Comparison of ENCODE assay signal across 8 cellular contexts in the genomic region with DNA sequence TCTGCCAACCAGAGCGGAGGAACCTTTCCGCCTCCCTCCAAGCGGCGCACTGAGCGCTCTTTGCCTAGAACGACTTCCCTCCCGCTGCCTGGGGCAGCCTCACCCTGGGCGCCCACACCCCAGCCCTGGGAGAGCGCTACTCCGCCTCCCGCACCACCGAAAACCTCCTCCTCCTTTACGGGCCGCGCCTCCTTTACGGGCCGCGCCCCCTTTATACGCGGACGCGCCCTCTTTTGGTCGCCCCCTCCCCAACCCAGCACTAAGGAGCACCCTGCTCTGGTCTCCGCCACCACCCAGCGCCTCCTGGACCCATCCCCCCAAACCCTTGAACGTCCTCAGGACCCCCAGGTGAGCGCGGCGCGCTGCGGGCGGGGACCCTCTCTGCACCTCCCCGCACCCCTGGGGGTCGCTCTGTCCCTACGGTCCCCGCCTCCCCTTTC. TPM values are rescaled to one million over a fixed set of nuclear protein-coding genes. Genes with fewer than 3 reads are reported as not detected.
DNase-seq lines count a peak whose midpoint lies in the region; ATAC-seq, FAIRE-seq and TF ChIP-seq lines count a peak whose summit lies in the region.

No MANE protein-coding gene starts in this region.

- H3K9me3 ChIP-seq in ES-I3 (ENCODE audit: control insufficient read depth, insufficient read depth, low read length) = no peaks in the 10 kb centered on the region
- H3K9me3 ChIP-seq in mammary epithelial cell (replicated peaks; ENCODE audit: insufficient read depth, low read length) = no peaks in the 10 kb centered on the region
- H3K9me3 ChIP-seq in mucosa of rectum (ENCODE audit: control insufficient read depth in 2 of 2, low read length in 2 of 2) = no peaks in the 10 kb centered on the region
- no peaks in the 10 kb centered on the region for H3K9me3 ChIP-seq in upper lobe of right lung
- no peaks in the 10 kb centered on the region for H3K9me3 ChIP-seq in small intestine (ENCODE audit: control insufficient read depth, low read depth)

- intact Hi-C loops in mammary epithelial cell (cut with micrococcal nuclease) = no loop called here
- intact Hi-C loops in upper lobe of right lung (cut with DNase I) = no loop called here

- H3K36me3 ChIP-seq in ES-I3 (ENCODE audit: insufficient read depth, low read length) (no peaks in the 10 kb centered on the region), mammary epithelial cell (ENCODE audit: insufficient read depth, low read length) (no peaks in the 10 kb centered on the region), mucosa of rectum (ENCODE audit: control insufficient read depth in 2 of 2, insufficient read depth in 2 of 2, low read length in 2 of 2) (no peaks in the 10 kb centered on the region), upper lobe of right lung (no peaks in the 10 kb centered on the region), small intestine (ENCODE audit: control insufficient read depth in 2 of 2, insufficient read depth in 2 of 2, low read length in 2 of 2) (no peaks in the 10 kb centered on the region)

- WGBS in mammary epithelial cell (ENCODE audit: low coverage, missing lambda C conversion rate) = 10% methylated on average over 2 of the region's 36 CpGs
- 1 to 3% (median 2%) methylated on average over 14 to 36 of the region's 36 CpGs for WGBS in small intestine, 3 donors

- peak overlapping the region; percentile 97 for H3K4me2 ChIP-seq in mammary epithelial cell (ENCODE audit: insufficient read depth, low read depth, low read length)

- no peaks in the 10 kb centered on the region for H3K79me2 ChIP-seq in mammary epithelial cell (ENCODE audit: insufficient read depth, low read length)

- no peak for FAIRE-seq in small intestine (lab: Jason Lieb, UNC)

- in situ Hi-C loops in mammary epithelial cell (cut with MboI; ENCODE audit: low sequenced_read_pairs in 2 of 2) = no loop called here

- peak overlapping the region; percentile 90 for H2AFZ ChIP-seq in mammary epithelial cell (ENCODE audit: low read depth, low read length)

- H3K4me1 ChIP-seq in ES-I3 (ENCODE audit: insufficient read depth, low read length) (no peaks in the 10 kb centered on the region; the same call in 1 of the 2 replicates), mammary epithelial cell (ENCODE audit: insufficient read depth, low read length) (peaks cover 14% of the 10 kb centered on the region), mucosa of rectum (ENCODE audit: control insufficient read depth in 2 of 2, insufficient read depth in 2 of 2, low read length in 2 of 2) (no peaks in the 10 kb centered on the region), upper lobe of right lung (peaks cover 14% of the 10 kb centered on the region), small intestine (ENCODE audit: control insufficient read depth in 2 of 2, insufficient read depth in 1 of 2, low read depth in 1 of 2, low read length in 1 of 2) (no peaks in the 10 kb centered on the region)

- H3K9ac ChIP-seq in ES-I3 (ENCODE audit: low read depth, low read length) = peak overlapping the region; percentile 73
- no peak overlapping the region for H3K9ac ChIP-seq in mammary epithelial cell (ENCODE audit: insufficient read depth, low read length)
- no peak overlapping the region for H3K9ac ChIP-seq in mucosa of rectum (ENCODE audit: low read depth in 1 of 2, low read length in 2 of 2)

- no peak overlapping the region for H3K27ac ChIP-seq in mammary epithelial cell (ENCODE audit: insufficient read depth, low read depth, low read length)
- no peak overlapping the region for H3K27ac ChIP-seq in mucosa of rectum (ENCODE audit: low read depth in 2 of 2, low read length in 2 of 2)
- H3K27ac ChIP-seq in upper lobe of right lung = no peak overlapping the region
- H3K27ac ChIP-seq in small intestine (ENCODE audit: low read depth in 1 of 2, low read length in 1 of 2) = no peak overlapping the region

- BruUV-seq in mammary epithelial cell (replicated peaks; lab: Mats Ljungman, UMichigan) = no TSS peak

- H3K27me3 ChIP-seq in mammary epithelial cell (ENCODE audit: insufficient read depth, low read length) (peaks cover 2% of the 10 kb centered on the region), mucosa of rectum (ENCODE audit: control insufficient read depth in 2 of 2, insufficient read depth in 2 of 2, low read length in 2 of 2) (peaks cover 9 to 39% of the 10 kb centered on the region in 2 donors), upper lobe of right lung (peaks cover 61% of the 10 kb centered on the region), small intestine (ENCODE audit: control insufficient read depth in 2 of 2, insufficient read depth in 2 of 2, low read length in 2 of 2) (peaks cover 18 to 26% of the 10 kb centered on the region in 2 donors)

- ATAC-seq in upper lobe of right lung = no peak
- ATAC-seq in HG03571 (IDR thresholded peaks at IDR 0.05; ENCODE audit: unreplicated experiment) = no peak

- no peaks in the 10 kb centered on the region for H4K20me1 ChIP-seq in mammary epithelial cell (ENCODE audit: insufficient read depth, low read length)

- DNase-seq in NCI-H82 treated with DMSO at 0.1 percent for 48 hours (lab: John Stamatoyannopoulos, UW; ENCODE audit: unreplicated experiment) (peak; percentile 14), mammary epithelial cell (peak; percentile 23), upper lobe of right lung (no peak), small intestine (no peak), NCI-H2107 (lab: John Stamatoyannopoulos, UW) (no peak)

- TF ChIP-seq CTCF in mammary epithelial cell (conservative IDR thresholded peaks at IDR 0.05 in 1 of 2, IDR thresholded peaks at IDR 0.05 in 1 of 2; ENCODE audit: extremely low read depth in 1 of 2, insufficient read depth in 1 of 2, low read depth in 1 of 2, low read length in 2 of 2) (no peak), upper lobe of right lung (IDR thresholded peaks at IDR 0.05) (no peak)

- dilution Hi-C loops in mammary epithelial cell (cut with HindIII; ENCODE audit: low sequenced_read_pairs) = no loop called here

- H3K4me3 ChIP-seq in mammary epithelial cell (replicated peaks in 1 of 3; ENCODE audit: insufficient read depth in 1 of 3, low read depth in 2 of 3, low read length in 3 of 3) = peak overlapping the region; percentile 54 to 71 (median 62)
- peak overlapping the region; percentile 3 to 7 for H3K4me3 ChIP-seq in mucosa of rectum (ENCODE audit: low read length in 2 of 2)
- H3K4me3 ChIP-seq in upper lobe of right lung = peak overlapping the region; percentile 38
- H3K4me3 ChIP-seq in small intestine (ENCODE audit: low read depth in 1 of 2, low read length in 2 of 2) = peak overlapping the region in 1 of 2 donors; percentile 35

- CTCF ChIA-PET in mammary epithelial cell (lab: Charles Lee; ENCODE audit: low non-redundant PET) = no interaction called here

RNA-seq across cellular contexts. Expression of a gene that starts 0.6 kb away (rescaled TPM):
- 10 to 100 TPM; 17.5 to 31.4 TPM for total RNA-seq in mammary epithelial cell
- 41.0 TPM for polyA plus RNA-seq in mammary epithelial cell
- 60.6 TPM for polyA minus RNA-seq in mammary epithelial cell
- 1.5 TPM for total RNA-seq in upper lobe of right lung
- polyA plus RNA-seq in small intestine = 1 to 10 TPM in 1 of 3 donors, under 1 TPM in 1, not detected in 1; 0.27 to 8.2 TPM

Comparison
In these comparisons a context has a peak if more than half of its experiments do, and no peak if none do; other contexts are left out.
1. DNase-seq: peak in NCI-H82 treated with DMSO at 0.1 percent for 48 hours (single experiment) and mammary epithelial cell (single experiment); none in upper lobe of right lung (single experiment), small intestine (single experiment) and NCI-H2107 (single experiment).